In genomic region chr17:1518410-1518809, GRCh38 we compare ENCODE assay signal across 1 cellular context.
TF ChIP-seq lines count a peak whose summit lies in the region.

No MANE protein-coding gene starts in this region.

TF ChIP-seq in A549, 52 proteins besides CTCF, POLR2A, EP300 and RAD21 (continued from another document):
- no peak for TF ChIP-seq ELK1 (IDR thresholded peaks at IDR 0.05; ENCODE audit: low read depth, low read length)
- TF ChIP-seq MAX (IDR thresholded peaks at IDR 0.05), result no peak
